8 cellular contexts compared by ENCODE assay signal in genomic region chr2:120346667-120347358, GRCh38.
DNase-seq lines count a peak whose midpoint lies in the region.

No MANE protein-coding gene starts in this region.

- DNase-seq in COR-L47 (lab: John Stamatoyannopoulos, UW) (peak; percentile 44), NCI-H2171 treated with DMSO at 0.1 percent for 48 hours (lab: John Stamatoyannopoulos, UW) (peak; percentile 29), astrocyte of the hippocampus (ENCODE audit: low read depth, low spot score) (peak; percentile 48), iris pigment epithelial cell (ENCODE audit: low read depth) (peak; percentile 71), germinal center (ENCODE audit: low spot score) (no peak), 8988T (no peak), OCI-M2 (lab: John Stamatoyannopoulos, UW; ENCODE audit: unreplicated experiment) (no peak)

- peak overlapping the region; percentile 54 for H3K27ac Mint-ChIP-seq in stimulated activated naive CD8-positive, alpha-beta T cell treated with anti-CD3 and anti-CD28 coated beads, Interleukin-15, Interleukin-2, amounts not matched to agents 100 ng/mL and 50 ng/mL, for 24 hours

- no peaks in the 10 kb centered on the region for H3K9me3 Mint-ChIP-seq in stimulated activated naive CD8-positive, alpha-beta T cell treated with anti-CD3 and anti-CD28 coated beads, Interleukin-15, Interleukin-2, amounts not matched to agents 100 ng/mL and 50 ng/mL, for 24 hours

- H3K4me3 Mint-ChIP-seq in stimulated activated naive CD8-positive, alpha-beta T cell treated with anti-CD3 and anti-CD28 coated beads, Interleukin-15, Interleukin-2, amounts not matched to agents 100 ng/mL and 50 ng/mL, for 24 hours: peak overlapping the region; percentile 77

- H3K27me3 Mint-ChIP-seq in stimulated activated naive CD8-positive, alpha-beta T cell treated with anti-CD3 and anti-CD28 coated beads, Interleukin-15, Interleukin-2, amounts not matched to agents 100 ng/mL and 50 ng/mL, for 24 hours: peaks cover 56% of the 10 kb centered on the region

- peaks cover 23% of the 10 kb centered on the region for H3K4me1 Mint-ChIP-seq in stimulated activated naive CD8-positive, alpha-beta T cell treated with anti-CD3 and anti-CD28 coated beads, Interleukin-15, Interleukin-2, amounts not matched to agents 100 ng/mL and 50 ng/mL, for 24 hours (ENCODE audit: low read depth)

- H3K36me3 Mint-ChIP-seq in stimulated activated naive CD8-positive, alpha-beta T cell treated with anti-CD3 and anti-CD28 coated beads, Interleukin-15, Interleukin-2, amounts not matched to agents 100 ng/mL and 50 ng/mL, for 24 hours (ENCODE audit: low read depth): no peaks in the 10 kb centered on the region

Comparison
In these comparisons a context has a peak if more than half of its experiments do, and no peak if none do; other contexts are left out.
1. DNase-seq: peak in COR-L47 (single experiment), NCI-H2171 treated with DMSO at 0.1 percent for 48 hours (single experiment), astrocyte of the hippocampus (single experiment) and iris pigment epithelial cell (single experiment); none in germinal center (single experiment), 8988T (single experiment) and OCI-M2 (single experiment).